8 cellular contexts compared by ENCODE assay signal in genomic region chr14:101791919-101792572, GRCh38. TPM values are rescaled to one million over a fixed set of nuclear protein-coding genes. Genes with fewer than 3 reads are reported as not detected.
DNase-seq lines count a peak whose midpoint lies in the region; ATAC-seq and TF ChIP-seq lines count a peak whose summit lies in the region.

No MANE protein-coding gene starts in this region.

- peaks cover 11% of the 10 kb centered on the region for H3K36me3 Mint-ChIP-seq in activated CD8-positive, alpha-beta memory T cell treated with anti-CD3 and anti-CD28 coated beads, Interleukin-2, amount 10 ng/mL, durations not matched to agents 7 days and 5 days

- no peaks in the 10 kb centered on the region for H3K27me3 Mint-ChIP-seq in activated CD8-positive, alpha-beta memory T cell treated with anti-CD3 and anti-CD28 coated beads, Interleukin-2, amount 10 ng/mL, durations not matched to agents 7 days and 5 days

- peaks cover 14% of the 10 kb centered on the region for H4K20me1 ChIP-seq in smooth muscle cell (ENCODE audit: low read depth)

- no peaks in the 10 kb centered on the region for H3K27me3 ChIP-seq in smooth muscle cell (ENCODE audit: low read depth)

- no peaks in the 10 kb centered on the region for H3K36me3 ChIP-seq in smooth muscle cell (ENCODE audit: low read depth)

- WGBS in smooth muscle cell (ENCODE audit: low lambda C conversion rate): 68% methylated on average over 5 of the region's 5 CpGs

- DNase-seq in activated CD8-positive, alpha-beta memory T cell treated with anti-CD3 and anti-CD28 coated beads, Interleukin-2, amount 10 ng/mL, durations not matched to agents 7 days and 5 days: no peak
- DNase-seq in activated CD8-positive, alpha-beta memory T cell treated with anti-CD3 and anti-CD28 coated beads for 24 hours: no peak
- peak; percentile 64 for DNase-seq in fibroblast of the aortic adventitia (ENCODE audit: low read depth)
- DNase-seq in smooth muscle cell (lab: John Stamatoyannopoulos, UW; ENCODE audit: unreplicated experiment): no peak
- no peak for DNase-seq in activated CD8-positive, alpha-beta memory T cell treated with anti-CD3 and anti-CD28 coated beads, Interleukin-2, amount 50 U/mL, for 4 hours

- H3K9ac ChIP-seq in smooth muscle cell (ENCODE audit: low read depth): peak overlapping the region; percentile 23

- H3F3A ChIP-seq in smooth muscle cell (ENCODE audit: low read depth): no peaks in the 10 kb centered on the region

- H3K4me3 Mint-ChIP-seq in activated CD8-positive, alpha-beta memory T cell treated with anti-CD3 and anti-CD28 coated beads, Interleukin-2, amount 10 ng/mL, durations not matched to agents 7 days and 5 days: peak overlapping the region; percentile 45

- peak overlapping the region; percentile 60 for H3K27ac Mint-ChIP-seq in activated CD8-positive, alpha-beta memory T cell treated with anti-CD3 and anti-CD28 coated beads, Interleukin-2, amount 10 ng/mL, durations not matched to agents 7 days and 5 days

- no peaks in the 10 kb centered on the region for H3K9me3 ChIP-seq in smooth muscle cell (replicated peaks; ENCODE audit: low read depth)

- TF ChIP-seq CTCF in fibroblast of the aortic adventitia (IDR thresholded peaks at IDR 0.05; ENCODE audit: insufficient read depth, low read length) (no peak), smooth muscle cell (IDR thresholded peaks at IDR 0.05; ENCODE audit: borderline replicate concordance, insufficient read depth, poor library complexity, severe bottlenecking) (no peak)

- H3K4me1 Mint-ChIP-seq in activated CD8-positive, alpha-beta memory T cell treated with anti-CD3 and anti-CD28 coated beads, Interleukin-2, amount 10 ng/mL, durations not matched to agents 7 days and 5 days: peaks cover 20% of the 10 kb centered on the region

- peak overlapping the region; percentile 53 for H3K27ac ChIP-seq in smooth muscle cell (ENCODE audit: low read depth)

- H3K9me3 Mint-ChIP-seq in activated CD8-positive, alpha-beta memory T cell treated with anti-CD3 and anti-CD28 coated beads, Interleukin-2, amount 10 ng/mL, durations not matched to agents 7 days and 5 days (ENCODE audit: low read depth): peaks cover 6% of the 10 kb centered on the region

- H3K4me2 ChIP-seq in smooth muscle cell: peak overlapping the region; percentile 81

- peak; percentile 94 for ATAC-seq in activated CD8-positive, alpha-beta memory T cell treated with anti-CD3 and anti-CD28 coated beads, Interleukin-2, amount 10 ng/mL, durations not matched to agents 7 days and 5 days
- ATAC-seq in SK-N-SH treated with all-trans-retinoic acid at 6 μM for 48 hours (peak; percentile 56; the same call in 2 of the 3 replicates), HG02973 (IDR thresholded peaks at IDR 0.05; ENCODE audit: unreplicated experiment) (no peak), GM21576 (IDR thresholded peaks at IDR 0.05; ENCODE audit: unreplicated experiment) (no peak)

- CTCF ChIA-PET in activated CD8-positive, alpha-beta memory T cell treated with anti-CD3 and anti-CD28 coated beads, Interleukin-2, amount 10 ng/mL, durations not matched to agents 7 days and 5 days (lab: Charles Lee): interaction anchor here (0.6 to 3.5 kb wide), 11 partner anchors 8 to 85 kb away, joined by 3 to 25 read pairs (median 4); no protein-coding TSS in a partner anchor

- no peaks in the 10 kb centered on the region for H3K79me2 ChIP-seq in smooth muscle cell (ENCODE audit: low read depth)

- peak overlapping the region; percentile 45 for H3K4me3 ChIP-seq in fibroblast of the aortic adventitia (ENCODE audit: low read depth, low read length)
- H3K4me3 ChIP-seq in smooth muscle cell: peak overlapping the region; percentile 38

- H2AFZ ChIP-seq in smooth muscle cell (ENCODE audit: low read depth): peak overlapping the region; percentile 8

- H3K4me1 ChIP-seq in smooth muscle cell (ENCODE audit: low read depth): no peaks in the 10 kb centered on the region

TF ChIP-seq in SK-N-SH treated with all-trans-retinoic acid at 6 μM for 48 hours, 23 proteins besides CTCF, POLR2A, EP300 and RAD21:
- TF ChIP-seq ZNF565 (CRISPR knock-in tag; conservative IDR thresholded peaks at IDR 0.05; ENCODE audit: low read depth) (no peak), SNAI2 (CRISPR knock-in tag; IDR thresholded peaks at IDR 0.05) (no peak), PATZ1 (CRISPR knock-in tag; IDR thresholded peaks at IDR 0.05; ENCODE audit: borderline replicate concordance) (no peak), ZNF70 (CRISPR knock-in tag; IDR thresholded peaks at IDR 0.05) (no peak), ZFP30 (CRISPR knock-in tag; IDR thresholded peaks at IDR 0.05) (no peak), RARB (CRISPR knock-in tag; IDR thresholded peaks at IDR 0.05) (no peak), CSDC2 (CRISPR knock-in tag; IDR thresholded peaks at IDR 0.05) (no peak), ARNTL (CRISPR knock-in tag; IDR thresholded peaks at IDR 0.05; ENCODE audit: borderline replicate concordance, low read depth) (no peak)

RNA-seq across cellular contexts. Expression of gene PPP2R5C, which starts 30.5 kb away (rescaled TPM):
- 100 to 1,000 TPM; 213 to 234 TPM for total RNA-seq in activated CD8-positive, alpha-beta memory T cell treated with anti-CD3 and anti-CD28 coated beads, Interleukin-2, amount 10 ng/mL, durations not matched to agents 7 days and 5 days
- total RNA-seq in fibroblast of the aortic adventitia (ENCODE audit: low replicate concordance) (114 and 137 TPM in 2 replicates), smooth muscle cell (92.7 and 118 TPM in 2 replicates)
- 63.6 and 65.6 TPM in 2 replicates for polyA plus RNA-seq in smooth muscle cell

Comparison
In these comparisons a context has a peak if more than half of its experiments do, and no peak if none do; other contexts are left out.
1. ATAC-seq: peak in activated CD8-positive, alpha-beta memory T cell treated with anti-CD3 and anti-CD28 coated beads, Interleukin-2, amount 10 ng/mL, durations not matched to agents 7 days and 5 days (single experiment) and SK-N-SH treated with all-trans-retinoic acid at 6 μM for 48 hours (single experiment); none in HG02973 (single experiment) and GM21576 (single experiment).